In genomic region chr4:55948726-55949479, GRCh38 we compare ENCODE assay signal across 8 cellular contexts. TPM values are rescaled to one million over a fixed set of nuclear protein-coding genes. Genes with fewer than 3 reads are reported as not detected.
DNase-seq lines count a peak whose midpoint lies in the region; ATAC-seq lines count a peak whose summit lies in the region.

Gene CEP135, plus strand, starts transcription at chr4:55948945. Its CDS starts 3,186 bp downstream, at chr4:55952131.

- H3K36me3 ChIP-seq in HUES6 (ENCODE audit: control insufficient read depth, insufficient read depth, low read length), result peaks cover 13% of the 10 kb centered on the region
- peaks cover 17% of the 10 kb centered on the region for H3K36me3 ChIP-seq in NT2/D1 (ENCODE audit: insufficient read depth, insufficient read length, low read length)
- H3K36me3 ChIP-seq in endocrine pancreas (ENCODE audit: control insufficient read depth, insufficient read depth, low read length), result no peaks in the 10 kb centered on the region

- peak within 1 kb of the TSS; percentile 94 for H3K27ac Mint-ChIP-seq in activated CD8-positive, alpha-beta memory T cell treated with anti-CD3 and anti-CD28 coated beads, Interleukin-2, amount 10 ng/mL, durations not matched to agents 7 days and 5 days

- H3K9me3 ChIP-seq in HUES6 (ENCODE audit: control insufficient read depth, insufficient read depth, low read depth, low read length), result no peaks in the 10 kb centered on the region
- H3K9me3 ChIP-seq in NT2/D1 (ENCODE audit: insufficient read depth, low read length), result no peaks in the 10 kb centered on the region
- H3K9me3 ChIP-seq in endocrine pancreas (ENCODE audit: control insufficient read depth, low read length), result no peaks in the 10 kb centered on the region

- H3K4me1 Mint-ChIP-seq in activated CD8-positive, alpha-beta memory T cell treated with anti-CD3 and anti-CD28 coated beads, Interleukin-2, amount 10 ng/mL, durations not matched to agents 7 days and 5 days, result peaks cover 41% of the 10 kb centered on the region

- H3K27me3 ChIP-seq in HUES6 (ENCODE audit: control insufficient read depth, insufficient read depth, low read length), result no peaks in the 10 kb centered on the region
- no peaks in the 10 kb centered on the region for H3K27me3 ChIP-seq in NT2/D1 (ENCODE audit: insufficient read depth, insufficient read length)
- no peaks in the 10 kb centered on the region for H3K27me3 ChIP-seq in endocrine pancreas (ENCODE audit: control insufficient read depth, insufficient read depth, low read length)

- H3K27me3 Mint-ChIP-seq in activated CD8-positive, alpha-beta memory T cell treated with anti-CD3 and anti-CD28 coated beads, Interleukin-2, amount 10 ng/mL, durations not matched to agents 7 days and 5 days, result no peaks in the 10 kb centered on the region

- CTCF ChIA-PET in activated CD8-positive, alpha-beta memory T cell treated with anti-CD3 and anti-CD28 coated beads, Interleukin-2, amount 10 ng/mL, durations not matched to agents 7 days and 5 days (lab: Charles Lee), result interaction anchor here (0.5 to 2.3 kb wide), 42 partner anchors 8 to 1030 kb away, joined by 3 to 13 read pairs (median 4); partner anchors contain the start of genes AASDH and POLR2B

- H3K9ac ChIP-seq in HUES6 (ENCODE audit: low read length) (peak within 1 kb of the TSS; percentile 95), NT2/D1 (ENCODE audit: insufficient read length, low read depth) (peak within 1 kb of the TSS; percentile 88), endocrine pancreas (ENCODE audit: control insufficient read depth, insufficient read depth, low read length) (peak within 1 kb of the TSS; percentile 70)

- H3K4me3 ChIP-seq in HUES6 (ENCODE audit: low read depth, low read length) (peak within 1 kb of the TSS; percentile 94), NT2/D1 (ENCODE audit: insufficient read length, low read depth) (peak within 1 kb of the TSS; percentile 56), endocrine pancreas (ENCODE audit: control insufficient read depth, insufficient read depth, low read length) (peak within 1 kb of the TSS; percentile 87)

- peak; percentile 97 for DNase-seq in DMS 273 (lab: John Stamatoyannopoulos, UW; ENCODE audit: unreplicated experiment)
- DNase-seq in NT2/D1 (ENCODE audit: low read depth, low spot score), result peak; percentile 68
- peak; percentile 94 for DNase-seq in activated CD8-positive, alpha-beta memory T cell treated with anti-CD3 and anti-CD28 coated beads, Interleukin-2, amount 10 ng/mL, durations not matched to agents 7 days and 5 days
- DNase-seq in mesenteric fat pad (ENCODE audit: low spot score), result peak; percentile 98
- DNase-seq in stimulated activated CD8-positive, alpha-beta memory T cell treated with anti-CD3 and anti-CD28 coated beads, Interleukin-15, amount 100 ng/mL, for 1 hour (ENCODE audit: low read depth), result peak; percentile 74

- peak; percentile 65 for ATAC-seq in GM21447 (IDR thresholded peaks at IDR 0.05; ENCODE audit: unreplicated experiment)
- peak; percentile 88 for ATAC-seq in activated CD8-positive, alpha-beta memory T cell treated with anti-CD3 and anti-CD28 coated beads, Interleukin-2, amount 10 ng/mL, durations not matched to agents 7 days and 5 days

- H3K4me1 ChIP-seq in HUES6 (ENCODE audit: control insufficient read depth, insufficient read depth, low read length), result peaks cover 20% of the 10 kb centered on the region
- no peaks in the 10 kb centered on the region for H3K4me1 ChIP-seq in NT2/D1 (ENCODE audit: insufficient read depth, insufficient read length)
- H3K4me1 ChIP-seq in endocrine pancreas (ENCODE audit: control insufficient read depth, insufficient read depth, low read length), result peaks cover 4% of the 10 kb centered on the region

- H3K36me3 Mint-ChIP-seq in activated CD8-positive, alpha-beta memory T cell treated with anti-CD3 and anti-CD28 coated beads, Interleukin-2, amount 10 ng/mL, durations not matched to agents 7 days and 5 days, result peaks cover 9% of the 10 kb centered on the region

- H3K4me3 Mint-ChIP-seq in activated CD8-positive, alpha-beta memory T cell treated with anti-CD3 and anti-CD28 coated beads, Interleukin-2, amount 10 ng/mL, durations not matched to agents 7 days and 5 days, result peak within 1 kb of the TSS; percentile 89

- H3K27ac ChIP-seq in HUES6 (ENCODE audit: low read depth, low read length), result peak within 1 kb of the TSS; percentile 94; the same call in 1 of the 2 replicates

- no peaks in the 10 kb centered on the region for H3K9me3 Mint-ChIP-seq in activated CD8-positive, alpha-beta memory T cell treated with anti-CD3 and anti-CD28 coated beads, Interleukin-2, amount 10 ng/mL, durations not matched to agents 7 days and 5 days (ENCODE audit: low read depth)

RNA-seq across cellular contexts. Expression of gene CEP135, which starts in this region (rescaled TPM):
- total RNA-seq in activated CD8-positive, alpha-beta memory T cell treated with anti-CD3 and anti-CD28 coated beads, Interleukin-2, amount 10 ng/mL, durations not matched to agents 7 days and 5 days, result 10 to 100 TPM; 15.7 to 15.8 TPM
- 6.3 TPM for total RNA-seq in mesenteric fat pad

Comparison
In these comparisons a context has a peak if more than half of its experiments do, and no peak if none do; other contexts are left out.
1. Peak in every context shown above with its lines: DNase-seq, ATAC-seq, H3K4me3 ChIP-seq and H3K27ac ChIP-seq.